In genomic region chr3:151630938-151631417, GRCh38 we compare ENCODE assay signal across 13 cellular contexts.
DNase-seq lines count a peak whose midpoint lies in the region; ATAC-seq and TF ChIP-seq lines count a peak whose summit lies in the region.
"Had no signal": no experiment of that assay in that cellular context is flagged by ENCODE, and none has a peak within 500 bp of the region (broad histone marks: within the 10 kb centered on the region; RNA-seq: fewer than 3 reads in every experiment).

No MANE protein-coding gene starts in this region.

- TF ChIP-seq POLR2A in erythroblast (IDR thresholded peaks at IDR 0.05; ENCODE audit: low read length): no peak

- H3K27me3 ChIP-seq in GM23248 (replicated peaks; ENCODE audit: insufficient read depth): no peaks in the 10 kb centered on the region

- H4K20me1 ChIP-seq in GM23248 (ENCODE audit: insufficient read depth): no peaks in the 10 kb centered on the region

- WGBS in GM23248 (ENCODE audit: low coverage in 1 of 2, low lambda C conversion rate in 2 of 2, missing lambda C conversion rate in 2 of 2), 2 experiments: 15 to 16% methylated on average over 1 of the region's 1 CpG

- no peak overlapping the region for H3K4me3 ChIP-seq in GM23248
- no peak overlapping the region for H3K4me3 ChIP-seq in foreskin fibroblast (ENCODE audit: low read depth in 1 of 2, low read length in 2 of 2)

- no peak overlapping the region for H3K27ac ChIP-seq in GM23248
- H3K27ac ChIP-seq: parathyroid adenoma had no signal

- peak; percentile 45 for DNase-seq in GM23248
- peak; percentile 44 for DNase-seq in RPMI8226
- peak; percentile 36 to 59 for DNase-seq in foreskin fibroblast
- no peak for DNase-seq in progenitor cell of endocrine pancreas (ENCODE audit: low spot score, unreplicated experiment)
- no peak for DNase-seq in GM20000 (ENCODE audit: low spot score)
- no peak for DNase-seq in erythroblast (lab: John Stamatoyannopoulos, UW)
- DNase-seq: activated CD4-positive, alpha-beta memory T cell treated with anti-CD3 and anti-CD28 coated beads, Interleukin-2, amount 10 ng/mL, durations not matched to agents 7 days and 5 days; NCI-H748 treated with DMSO at 0.1 percent for 48 hours had no signal

- TF ChIP-seq CTCF in foreskin fibroblast (IDR thresholded peaks at IDR 0.05; ENCODE audit: low read depth, low read length) (no peak), progenitor cell of endocrine pancreas (IDR thresholded peaks at IDR 0.05; ENCODE audit: unreplicated experiment) (no peak), GM20000 (IDR thresholded peaks at IDR 0.05; ENCODE audit: extremely low read depth, missing control alignments) (no peak)

- peaks cover 3% of the 10 kb centered on the region for H3K9me3 Mint-ChIP-seq in progenitor cell of endocrine pancreas (ENCODE audit: low read depth)
- H3K9me3 Mint-ChIP-seq: activated CD4-positive, alpha-beta memory T cell treated with anti-CD3 and anti-CD28 coated beads, Interleukin-2, amount 10 ng/mL, durations not matched to agents 7 days and 5 days; activated naive CD4-positive, alpha-beta T cell treated with anti-CD3 and anti-CD28 coated beads, Interleukin-2, amount 50 U/mL, for 72 hours had no signal

- no peaks in the 10 kb centered on the region for H3K36me3 ChIP-seq in GM23248 (ENCODE audit: low read depth)

- in situ Hi-C loops in GM23248 (cut with MboI): no loop called here

- ATAC-seq in GM18858 (IDR thresholded peaks at IDR 0.05; ENCODE audit: unreplicated experiment) (no peak), GM18870 (IDR thresholded peaks at IDR 0.05; ENCODE audit: unreplicated experiment) (no peak)
- ATAC-seq: activated naive CD4-positive, alpha-beta T cell treated with anti-CD3 and anti-CD28 coated beads, Interleukin-2, amount 50 U/mL, for 72 hours; HCT116 had no signal

- no peaks in the 10 kb centered on the region for H3K36me3 Mint-ChIP-seq in progenitor cell of endocrine pancreas (ENCODE audit: insufficient read depth)
- H3K36me3 Mint-ChIP-seq: activated naive CD4-positive, alpha-beta T cell treated with anti-CD3 and anti-CD28 coated beads, Interleukin-2, amount 50 U/mL, for 72 hours had no signal

- H3K4me3 Mint-ChIP-seq in progenitor cell of endocrine pancreas (ENCODE audit: low read depth): no peak overlapping the region
- H3K4me3 Mint-ChIP-seq: activated CD4-positive, alpha-beta memory T cell treated with anti-CD3 and anti-CD28 coated beads, Interleukin-2, amount 10 ng/mL, durations not matched to agents 7 days and 5 days had no signal

- H3K4me1 ChIP-seq in GM23248 (ENCODE audit: insufficient read depth): no peaks in the 10 kb centered on the region
- H3K4me1 ChIP-seq: parathyroid adenoma had no signal

- no peaks in the 10 kb centered on the region for H3F3A ChIP-seq in GM23248 (ENCODE audit: insufficient read depth)

- H2AFZ ChIP-seq in GM23248: no peak overlapping the region
- H2AFZ ChIP-seq: parathyroid adenoma had no signal

- H3K4me1 Mint-ChIP-seq in progenitor cell of endocrine pancreas (ENCODE audit: low read depth): peaks cover 11% of the 10 kb centered on the region
- H3K4me1 Mint-ChIP-seq: activated CD4-positive, alpha-beta memory T cell treated with anti-CD3 and anti-CD28 coated beads, Interleukin-2, amount 10 ng/mL, durations not matched to agents 7 days and 5 days had no signal

- no peaks in the 10 kb centered on the region for H3K79me2 ChIP-seq in GM23248 (ENCODE audit: insufficient read depth)
- H3K79me2 ChIP-seq: parathyroid adenoma had no signal

- H3K27me3 Mint-ChIP-seq in progenitor cell of endocrine pancreas: no peaks in the 10 kb centered on the region
- H3K27me3 Mint-ChIP-seq: activated CD4-positive, alpha-beta memory T cell treated with anti-CD3 and anti-CD28 coated beads, Interleukin-2, amount 10 ng/mL, durations not matched to agents 7 days and 5 days had no signal

- no peaks in the 10 kb centered on the region for H3K9me3 ChIP-seq in GM23248 (ENCODE audit: low read depth)

- H3K27ac Mint-ChIP-seq in progenitor cell of endocrine pancreas: peak overlapping the region; percentile 9
- H3K27ac Mint-ChIP-seq: activated CD4-positive, alpha-beta memory T cell treated with anti-CD3 and anti-CD28 coated beads, Interleukin-2, amount 10 ng/mL, durations not matched to agents 7 days and 5 days had no signal

- H3K9ac ChIP-seq in GM23248: no peak overlapping the region
- H3K9ac ChIP-seq: parathyroid adenoma had no signal

- peaks cover 3% of the 10 kb centered on the region; the same call in 1 of the 2 replicates for H3K9me2 ChIP-seq in GM23248 (ENCODE audit: insufficient read depth)

- H3K4me2 ChIP-seq in GM23248 (ENCODE audit: unreplicated experiment): no peak overlapping the region

Comparison
In these comparisons a context has a peak if more than half of its experiments do, and no peak if none do; other contexts are left out.
1. DNase-seq: peak in GM23248 (single experiment), RPMI8226 (single experiment) and foreskin fibroblast (2 of 2); none in progenitor cell of endocrine pancreas (single experiment), GM20000 (single experiment) and erythroblast (0 of 2).